10 cellular contexts compared by ENCODE assay signal in the genomic region with DNA sequence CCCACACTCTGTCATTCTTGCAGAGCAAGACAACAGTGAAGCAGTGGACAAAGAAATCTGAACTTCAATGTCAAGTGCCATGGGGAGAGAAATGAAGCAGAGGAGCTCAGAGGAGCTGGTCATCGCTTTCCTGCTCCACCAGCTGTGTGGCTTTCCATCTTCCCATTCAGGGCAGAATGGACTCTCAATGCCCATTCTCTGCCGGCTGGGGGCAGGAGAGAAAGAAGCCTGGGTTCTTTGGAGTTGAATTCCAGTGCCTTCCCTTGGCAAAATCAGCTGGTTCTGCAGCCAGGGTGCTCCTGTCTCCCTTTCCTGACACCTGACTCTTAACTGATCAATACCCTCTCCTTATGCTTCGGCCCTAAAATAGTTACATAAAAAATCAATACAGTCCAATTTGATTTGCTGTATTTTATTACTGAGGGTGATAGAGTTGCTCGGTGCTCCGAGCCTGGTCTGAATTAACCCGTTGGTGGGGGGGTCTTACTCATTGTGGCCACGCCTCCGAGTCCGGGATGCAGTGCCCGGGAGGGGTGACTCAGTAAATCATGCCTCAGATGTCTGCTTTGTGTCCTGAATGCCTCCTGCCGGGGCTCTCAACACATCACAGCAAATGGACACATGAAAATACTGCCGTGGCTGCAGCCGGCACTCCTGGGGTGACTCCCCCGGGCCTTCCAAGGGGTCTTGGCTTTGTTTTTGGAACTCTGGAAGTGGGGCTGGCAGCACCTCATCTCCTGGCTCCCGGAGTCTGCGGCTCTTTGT. TPM values are rescaled to one million over a fixed set of nuclear protein-coding genes. Genes with fewer than 3 reads are reported as not detected.
DNase-seq lines count a peak whose midpoint lies in the region; ATAC-seq, FAIRE-seq and TF ChIP-seq lines count a peak whose summit lies in the region.
"Had no signal": no experiment of that assay in that cellular context is flagged by ENCODE, and none has a peak within 500 bp of the region (broad histone marks: within the 10 kb centered on the region; RNA-seq: fewer than 3 reads in every experiment).

No MANE protein-coding gene starts in this region.

- no peak overlapping the region for H3K27ac Mint-ChIP-seq in natural killer cell treated with Interleukin-12 subunit alpha and Interleukin-12 subunit beta and Interleukin-15 and Interleukin-18, amount 100 ng/mL, for 72 hours
- no peak overlapping the region for H3K27ac Mint-ChIP-seq in natural killer cell
- H3K27ac Mint-ChIP-seq: CD14-positive monocyte had no signal

- ATAC-seq in natural killer cell treated with Interleukin-12 subunit alpha and Interleukin-12 subunit beta and Interleukin-15 and Interleukin-18, amount 100 ng/mL, for 72 hours, result no peak
- ATAC-seq in natural killer cell, result no peak

- peaks cover 58 to 61% of the 10 kb centered on the region in 2 donors for H3K27me3 Mint-ChIP-seq in natural killer cell treated with Interleukin-12 subunit alpha and Interleukin-12 subunit beta and Interleukin-15 and Interleukin-18, amount 100 ng/mL, for 72 hours
- peaks cover 50 to 67% of the 10 kb centered on the region in 2 donors for H3K27me3 Mint-ChIP-seq in natural killer cell (ENCODE audit: low read depth in 2 of 2)

- no peak overlapping the region for H3K27ac ChIP-seq in tibial artery

- H3K9me3 ChIP-seq in tibial artery, result no peaks in the 10 kb centered on the region

- H3K36me3 Mint-ChIP-seq in natural killer cell treated with Interleukin-12 subunit alpha and Interleukin-12 subunit beta and Interleukin-15 and Interleukin-18, amount 100 ng/mL, for 72 hours, result no peaks in the 10 kb centered on the region
- H3K36me3 Mint-ChIP-seq in natural killer cell, result no peaks in the 10 kb centered on the region
- H3K36me3 Mint-ChIP-seq: CD14-positive monocyte had no signal

- FAIRE-seq in urothelium cell line (lab: Jason Lieb, UNC) (no peak), GM12892 (lab: Jason Lieb, UNC) (no peak)
- FAIRE-seq: GM18507 had no signal

- H3K4me1 Mint-ChIP-seq in natural killer cell treated with Interleukin-12 subunit alpha and Interleukin-12 subunit beta and Interleukin-15 and Interleukin-18, amount 100 ng/mL, for 72 hours (ENCODE audit: low read depth in 2 of 2), result no peaks in the 10 kb centered on the region
- H3K4me1 Mint-ChIP-seq in natural killer cell, result no peaks in the 10 kb centered on the region
- H3K4me1 Mint-ChIP-seq: CD14-positive monocyte had no signal

- no peaks in the 10 kb centered on the region for H3K9me3 Mint-ChIP-seq in natural killer cell treated with Interleukin-12 subunit alpha and Interleukin-12 subunit beta and Interleukin-15 and Interleukin-18, amount 100 ng/mL, for 72 hours
- no peaks in the 10 kb centered on the region for H3K9me3 Mint-ChIP-seq in natural killer cell

- H3K4me3 Mint-ChIP-seq in natural killer cell treated with Interleukin-12 subunit alpha and Interleukin-12 subunit beta and Interleukin-15 and Interleukin-18, amount 100 ng/mL, for 72 hours, result no peak overlapping the region
- no peak overlapping the region for H3K4me3 Mint-ChIP-seq in natural killer cell

- H3K4me3 ChIP-seq in foreskin fibroblast (ENCODE audit: low read depth in 1 of 2, low read length in 2 of 2) (no peak overlapping the region), tibial artery (no peak overlapping the region)

- intact Hi-C loops in natural killer cell (cut with micrococcal nuclease) (no loop called here), tibial artery (cut with DNase I; ENCODE audit: low total_unique reads) (no loop called here)

- TF ChIP-seq CTCF in natural killer cell (IDR thresholded peaks at IDR 0.05) (no peak), foreskin fibroblast (IDR thresholded peaks at IDR 0.05; ENCODE audit: low read depth, low read length) (no peak), tibial artery (IDR thresholded peaks at IDR 0.05) (no peak)

- no peak for TF ChIP-seq POLR2A in GM12892 (IDR thresholded peaks at IDR 0.05; ENCODE audit: low read depth, low read length)

- no peaks in the 10 kb centered on the region for H3K36me3 ChIP-seq in tibial artery

- H3K27me3 ChIP-seq in tibial artery, result peaks cover 0 to 63% of the 10 kb centered on the region in 2 donors

- DNase-seq in natural killer cell treated with Interleukin-12 subunit alpha and Interleukin-12 subunit beta and Interleukin-15 and Interleukin-18, amount 100 ng/mL, for 72 hours (ENCODE audit: low spot score), result peak; percentile 12
- DNase-seq in natural killer cell, result no peak
- peak; percentile 61 for DNase-seq in SK-N-DZ (ENCODE audit: low spot score)
- peak; percentile 54 to 80 for DNase-seq in foreskin fibroblast
- peak; percentile 83 for DNase-seq in urothelium cell line (ENCODE audit: low spot score)
- DNase-seq in tibial artery, result no peak
- no peak for DNase-seq in GM12892 (ENCODE audit: insufficient read length)
- no peak for DNase-seq in SKM-1 treated with dmso at 0.1 percent for 144 hours (lab: John Stamatoyannopoulos, UW; ENCODE audit: unreplicated experiment)

- peaks cover 0 to under 1% (median 0%) of the 10 kb centered on the region in 4 donors for H3K4me1 ChIP-seq in tibial artery

RNA-seq across cellular contexts. Expression of a gene that starts 7.8 kb away (rescaled TPM):
- total RNA-seq in natural killer cell treated with Interleukin-12 subunit alpha and Interleukin-12 subunit beta and Interleukin-15 and Interleukin-18, amount 100 ng/mL, for 72 hours, result not detected
- not detected for total RNA-seq in natural killer cell
- not detected in 2 replicates for polyA plus RNA-seq in SK-N-DZ (2014; cell fraction: cytosol; rRNA removed)
- 0.09 TPM in 1 of 2 replicates, not detected in the other for polyA plus RNA-seq in SK-N-DZ (2014; cell fraction: nucleus; rRNA removed)
- 0.23 TPM for polyA plus RNA-seq in GM12892 (2012; ENCODE audit: missing spikeins)
- polyA plus RNA-seq: CD14-positive monocyte had no signal

Comparison
In these comparisons a context has a peak if more than half of its experiments do, and no peak if none do; other contexts are left out.
1. DNase-seq: peak in natural killer cell treated with Interleukin-12 subunit alpha and Interleukin-12 subunit beta and Interleukin-15 and Interleukin-18, amount 100 ng/mL, for 72 hours (single experiment), SK-N-DZ (single experiment), foreskin fibroblast (2 of 2) and urothelium cell line (single experiment); none in natural killer cell (single experiment), tibial artery (0 of 2), GM12892 (single experiment) and SKM-1 treated with dmso at 0.1 percent for 144 hours (single experiment).